ENCODE assay signal across 19 cellular contexts in the genomic region with DNA sequence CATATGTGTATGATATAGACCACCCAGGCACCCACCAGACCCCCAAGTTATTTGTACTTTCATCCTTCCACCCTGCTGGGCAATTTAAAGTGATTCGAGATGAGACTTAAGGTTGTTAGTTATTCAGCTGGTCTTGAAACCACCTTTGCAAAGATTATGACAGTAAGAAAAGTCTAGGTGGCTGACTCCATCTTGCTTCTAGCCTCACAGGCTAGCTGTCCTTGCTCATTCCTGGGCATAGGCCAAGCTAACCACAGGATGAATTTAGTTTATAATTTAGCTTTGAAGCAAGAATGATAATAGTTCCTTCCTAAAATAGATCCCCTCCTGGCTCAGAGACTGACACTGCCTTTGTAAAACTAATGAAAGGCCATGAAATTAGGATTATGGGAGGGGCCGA.
"Had no signal": no experiment of that assay in that cellular context is flagged by ENCODE, and none has a peak within 500 bp of the region (broad histone marks: within the 10 kb centered on the region; RNA-seq: fewer than 3 reads in every experiment).

No MANE protein-coding gene starts in this region.

- H3K4me3 ChIP-seq: colonic mucosa, heart left ventricle, mucosa of descending colon, ovary, right atrium auricular region, thoracic aorta had no signal

- H3K36me3 Mint-ChIP-seq: natural killer cell; stimulated activated effector memory CD8-positive, alpha-beta T cell treated with anti-CD3 and anti-CD28 coated beads, Interleukin-12 subunit alpha, Interleukin-12 subunit beta, amount 100 ng/mL, for 72 hours had no signal

- H3K4me1 ChIP-seq: right atrium auricular region had no signal

- H3K27ac ChIP-seq: colonic mucosa, ovary, thoracic aorta had no signal

- H3K27me3 ChIP-seq: colonic mucosa, ovary, right atrium auricular region had no signal

- H3K9me3 ChIP-seq: colonic mucosa, ovary had no signal

- FAIRE-seq: endothelial cell of umbilical vein, frontal cortex had no signal

- H3K36me3 ChIP-seq: colonic mucosa, heart left ventricle, ovary, right atrium auricular region, thoracic aorta had no signal

- H3K4me1 Mint-ChIP-seq: natural killer cell had no signal

- ATAC-seq: natural killer cell; stimulated activated effector memory CD8-positive, alpha-beta T cell treated with anti-CD3 and anti-CD28 coated beads, Interleukin-12 subunit alpha, Interleukin-12 subunit beta, amount 100 ng/mL, for 72 hours; stimulated activated naive CD8-positive, alpha-beta T cell treated with anti-CD3 and anti-CD28 coated beads, Interleukin-15, Interleukin-2, amounts not matched to agents 100 U/mL and 50 U/mL, for 24 hours had no signal

- DNase-seq: cerebellar nuclear complex; effector CD4-positive, alpha-beta T cell; endodermal cell; hippocampal formation; kidney glomerular epithelial cell; natural killer cell; ovary; stimulated activated CD4-positive, alpha-beta T cell treated with anti-CD3 and anti-CD28 coated beads, Interleukin-4, amount 100 ng/mL, for 1 hour; stimulated activated CD8-positive, alpha-beta memory T cell treated with anti-CD3 and anti-CD28 coated beads, Interleukin-4, amount 100 ng/mL, for 48 hours; stimulated activated naive CD8-positive, alpha-beta T cell treated with anti-CD3 and anti-CD28 coated beads, Interleukin-15, Interleukin-2, amounts not matched to agents 100 U/mL and 50 U/mL, for 24 hours had no signal

- H3K27ac Mint-ChIP-seq: endodermal cell; natural killer cell; stimulated activated effector memory CD8-positive, alpha-beta T cell treated with anti-CD3 and anti-CD28 coated beads, Interleukin-12 subunit alpha, Interleukin-12 subunit beta, amount 100 ng/mL, for 72 hours had no signal

- H3K4me3 Mint-ChIP-seq: endodermal cell; natural killer cell; neural crest cell; stimulated activated effector memory CD8-positive, alpha-beta T cell treated with anti-CD3 and anti-CD28 coated beads, Interleukin-12 subunit alpha, Interleukin-12 subunit beta, amount 100 ng/mL, for 72 hours had no signal
